15 cellular contexts compared by ENCODE assay signal in the genomic region with DNA sequence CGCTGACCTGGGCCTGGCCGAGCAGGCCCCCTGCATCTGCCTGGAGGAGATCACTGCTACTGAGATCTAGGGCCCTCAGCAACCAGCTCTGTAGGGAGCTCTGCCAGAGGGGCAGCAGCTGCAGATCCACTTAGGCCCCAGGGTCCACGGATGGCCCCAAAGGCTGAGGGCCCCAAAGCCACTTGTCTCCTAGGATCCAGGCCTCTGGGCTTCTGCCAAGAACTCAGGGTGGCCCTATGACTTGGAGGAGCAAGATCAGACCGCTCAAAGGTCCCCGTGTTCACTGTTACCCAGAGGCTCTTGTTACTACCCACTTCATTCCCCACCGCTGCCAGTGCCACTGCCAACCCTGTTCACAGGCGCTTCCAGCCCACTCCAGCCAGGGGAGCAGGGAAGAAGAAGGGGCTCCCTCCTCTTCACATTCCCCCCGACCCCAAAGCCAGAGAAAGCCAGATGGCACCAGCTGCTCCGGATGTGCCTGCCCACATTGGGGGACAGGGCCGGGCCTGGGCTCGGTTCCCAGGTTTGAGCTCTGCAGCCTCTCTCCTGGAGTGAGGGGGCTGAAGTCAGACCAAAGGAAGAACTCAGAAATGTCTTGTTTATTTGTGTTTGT. TPM values are rescaled to one million over a fixed set of nuclear protein-coding genes. Genes with fewer than 3 reads are reported as not detected.
DNase-seq lines count a peak whose midpoint lies in the region; ATAC-seq, FAIRE-seq and TF ChIP-seq lines count a peak whose summit lies in the region.
"Had no signal": no experiment of that assay in that cellular context is flagged by ENCODE, and none has a peak within 500 bp of the region (broad histone marks: within the 10 kb centered on the region; RNA-seq: fewer than 3 reads in every experiment).

No MANE protein-coding gene starts in this region.

- intact Hi-C loops in left cardiac atrium (cut with DNase I) = no loop called here

- DNase-seq in DMS 273 (lab: John Stamatoyannopoulos, UW; ENCODE audit: unreplicated experiment) (peak; percentile 87), SJCRH30 (peak; percentile 95 to 97), left cardiac atrium (no peak), D721Med (ENCODE audit: insufficient read length, low spot score) (no peak), T-helper 9 cell (no peak)
- DNase-seq: activated naive CD8-positive, alpha-beta T cell treated with anti-CD3 and anti-CD28 coated beads, Interleukin-2, amount 10 ng/mL, durations not matched to agents 7 days and 5 days; foreskin melanocyte; kidney glomerular epithelial cell; NCI-H1694; stimulated activated CD4-positive, alpha-beta T cell treated with anti-CD3 and anti-CD28 coated beads, Interleukin-2, amount 100 ng/mL, for 24 hours had no signal

- H3K36me3 ChIP-seq in SJCRH30 (peaks cover 48% of the 10 kb centered on the region), rectal smooth muscle tissue (ENCODE audit: control insufficient read depth, insufficient read depth, low read length) (peaks cover 19% of the 10 kb centered on the region)

- no peak for FAIRE-seq in D721Med (lab: Jason Lieb, UNC)

- peak; percentile 34 to 42 for ATAC-seq in left cardiac atrium
- ATAC-seq in GM18873 (IDR thresholded peaks at IDR 0.05; ENCODE audit: low FRiP score, unreplicated experiment) = no peak
- no peak for ATAC-seq in GM19463 (IDR thresholded peaks at IDR 0.05; ENCODE audit: unreplicated experiment)
- ATAC-seq: WTC11 had no signal

- H3K4me1 ChIP-seq in SJCRH30 (peaks cover 46% of the 10 kb centered on the region), rectal smooth muscle tissue (ENCODE audit: control insufficient read depth, insufficient read depth, low read length) (peaks cover 14% of the 10 kb centered on the region)

- H3K27ac ChIP-seq in SJCRH30 = peak overlapping the region; percentile 48
- peak overlapping the region; percentile 27 for H3K27ac ChIP-seq in rectal smooth muscle tissue (ENCODE audit: low read depth, low read length)
- H3K27ac ChIP-seq: SK-N-MC had no signal

- H3K4me3 ChIP-seq in SJCRH30 = no peak overlapping the region
- H3K4me3 ChIP-seq in rectal smooth muscle tissue (ENCODE audit: low read length) = no peak overlapping the region
- H3K4me3 ChIP-seq: SK-N-MC had no signal

- H3K27me3 ChIP-seq in SJCRH30 = no peaks in the 10 kb centered on the region
- no peaks in the 10 kb centered on the region for H3K27me3 ChIP-seq in rectal smooth muscle tissue (ENCODE audit: control insufficient read depth, insufficient read depth, low read length)

- no peak for TF ChIP-seq CTCF in D721Med (IDR thresholded peaks at IDR 0.05; ENCODE audit: insufficient read depth, missing control alignments)

- H3K9me3 ChIP-seq in SJCRH30 (replicated peaks) = no peaks in the 10 kb centered on the region

- H3K9ac ChIP-seq in rectal smooth muscle tissue (ENCODE audit: low read length) = no peak overlapping the region

RNA-seq across cellular contexts. Expression of a gene that starts 7.6 kb away (rescaled TPM):
- 229 and 239 TPM in 2 replicates for total RNA-seq in SJCRH30 (2014; rRNA removed; shearing (Covaris generic))
- total RNA-seq in left cardiac atrium = 10 to 100 TPM; 43.9 to 47.7 TPM

RNA-seq across cellular contexts. Expression of a gene that starts 19.9 kb away (rescaled TPM):
- total RNA-seq in SJCRH30 (2014; rRNA removed; shearing (Covaris generic)) = 27.3 and 30.4 TPM in 2 replicates
- 1 to 10 TPM; 4.8 to 6.5 TPM for total RNA-seq in left cardiac atrium

RNA-seq across cellular contexts. Expression of a gene that starts 19.9 kb away (rescaled TPM):
- total RNA-seq in SJCRH30 (2014; rRNA removed; shearing (Covaris generic)) = 92.1 and 101 TPM in 2 replicates
- total RNA-seq in left cardiac atrium = 10 to 100 TPM; 47.3 to 52.0 TPM

RNA-seq across cellular contexts. Expression of a gene that starts 23.7 kb away (rescaled TPM):
- total RNA-seq in SJCRH30 (2014; rRNA removed; shearing (Covaris generic)) = 0.25 and 0.89 TPM in 2 replicates
- total RNA-seq in left cardiac atrium = under 1 TPM; 0.44 to 0.50 TPM

RNA-seq across cellular contexts. Expression of a gene that starts 23.8 kb away (rescaled TPM):
- 14.3 and 15.3 TPM in 2 replicates for total RNA-seq in SJCRH30 (2014; rRNA removed; shearing (Covaris generic))
- 10 to 100 TPM; 22.8 to 28.9 TPM for total RNA-seq in left cardiac atrium

Comparison
In these comparisons a context has a peak if more than half of its experiments do, and no peak if none do; other contexts are left out.
1. DNase-seq: peak in DMS 273 (single experiment) and SJCRH30 (2 of 2); none in left cardiac atrium (single experiment), D721Med (single experiment) and T-helper 9 cell (single experiment).
2. ATAC-seq: peak in left cardiac atrium (2 of 2); none in GM18873 (single experiment) and GM19463 (single experiment).